Comparison of ENCODE assay signal across 8 cellular contexts in the genomic region with DNA sequence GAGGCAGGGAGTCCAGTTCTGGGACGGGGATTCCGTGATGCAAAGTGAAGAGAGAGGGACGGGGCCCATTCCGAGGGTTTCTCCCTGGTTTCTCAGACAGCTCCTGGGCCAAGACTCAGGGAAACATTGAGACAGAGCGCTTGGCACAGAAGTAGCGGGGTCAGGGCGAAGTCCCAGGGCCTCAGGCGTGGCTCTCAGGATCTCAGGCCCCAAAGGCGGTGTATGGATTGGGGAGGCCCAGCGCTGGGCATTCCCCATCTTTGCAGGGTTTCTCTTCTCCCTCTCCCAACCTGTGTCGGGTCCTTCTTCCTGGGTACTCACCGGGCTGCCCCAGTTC. TPM values are rescaled to one million over a fixed set of nuclear protein-coding genes. Genes with fewer than 3 reads are reported as not detected.
DNase-seq lines count a peak whose midpoint lies in the region; FAIRE-seq and TF ChIP-seq lines count a peak whose summit lies in the region.

No MANE protein-coding gene starts in this region.

- no peaks in the 10 kb centered on the region for H3K79me1 ChIP-seq in trophoblast cell (ENCODE audit: low read length)

- no peak overlapping the region for H2BK5ac ChIP-seq in trophoblast cell (ENCODE audit: low read depth, low read length, poor library complexity)

- H3K4ac ChIP-seq in trophoblast cell (ENCODE audit: low read depth, low read length): no peak overlapping the region

- H3K4me3 Mint-ChIP-seq in Calu3 (ENCODE audit: low read depth, unreplicated experiment): peak overlapping the region; percentile 80
- H3K4me3 Mint-ChIP-seq in activated CD4-positive, alpha-beta memory T cell treated with anti-CD3 and anti-CD28 coated beads for 36 hours: peak overlapping the region; percentile 60

- TF ChIP-seq CTCF in Calu3 (IDR thresholded peaks at IDR 0.05; ENCODE audit: unreplicated experiment) (no peak), left ventricle myocardium inferior (IDR thresholded peaks at IDR 0.05; ENCODE audit: borderline replicate concordance) (no peak)

- H3K4me1 ChIP-seq in left ventricle myocardium inferior (peaks cover 22% of the 10 kb centered on the region), trophoblast cell (ENCODE audit: control insufficient read depth in 1 of 2, insufficient read depth in 2 of 2, low read length in 2 of 2) (peaks cover 2 to 4% of the 10 kb centered on the region in 2 experiments)

- no peak overlapping the region for H2BK12ac ChIP-seq in trophoblast cell (ENCODE audit: low read length)

- H3K4me3 ChIP-seq in left ventricle myocardium inferior: peak overlapping the region; percentile 88
- H3K4me3 ChIP-seq in trophoblast cell (ENCODE audit: low read depth, low read length): no peak overlapping the region

- no peak overlapping the region for H4K8ac ChIP-seq in trophoblast cell (ENCODE audit: low read depth, low read length)

- no peak overlapping the region for H2AFZ ChIP-seq in trophoblast cell (ENCODE audit: insufficient read depth, low read length, poor library complexity)

- no peak overlapping the region for H3K23ac ChIP-seq in trophoblast cell (ENCODE audit: low read length)

- H3K9me3 ChIP-seq in left ventricle myocardium inferior (replicated peaks) (no peaks in the 10 kb centered on the region), trophoblast cell (ENCODE audit: insufficient read depth, low read depth, low read length) (peaks cover 15% of the 10 kb centered on the region)

- H3K18ac ChIP-seq in trophoblast cell (ENCODE audit: low read length): no peak overlapping the region

- H2AK5ac ChIP-seq in trophoblast cell (ENCODE audit: low read length): no peak overlapping the region

- peak overlapping the region; percentile 58 for H3K4me2 ChIP-seq in trophoblast cell (ENCODE audit: low read length)

- no peak overlapping the region for H4K12ac ChIP-seq in trophoblast cell (ENCODE audit: low read depth, low read length)

- H3K27me3 ChIP-seq in left ventricle myocardium inferior (ENCODE audit: low read depth): peaks cover 45% of the 10 kb centered on the region
- peaks cover 25% of the 10 kb centered on the region for H3K27me3 ChIP-seq in trophoblast cell (ENCODE audit: insufficient read depth, low read length)

- H3K36me3 Mint-ChIP-seq in Calu3 (ENCODE audit: insufficient read depth, unreplicated experiment): peaks cover 21% of the 10 kb centered on the region
- H3K36me3 Mint-ChIP-seq in activated CD4-positive, alpha-beta memory T cell treated with anti-CD3 and anti-CD28 coated beads for 36 hours: peaks cover 7% of the 10 kb centered on the region

- FAIRE-seq in RCC 7860 (lab: Jason Lieb, UNC): no peak

- DNase-seq in Calu3 (no peak), left ventricle myocardium inferior (no peak), trophoblast cell (peak in 1 of 2 donors; percentile 7), RCC 7860 (ENCODE audit: low spot score) (no peak), mesenteric fat pad (ENCODE audit: low spot score) (no peak)
- no peak for DNase-seq in activated CD4-positive, alpha-beta memory T cell treated with anti-CD3 and anti-CD28 coated beads for 36 hours
- no peak for DNase-seq in stimulated activated CD4-positive, alpha-beta T cell treated with anti-CD3 and anti-CD28 coated beads, Interleukin-2, amount 100 ng/mL, for 48 hours
- DNase-seq in stimulated activated CD4-positive, alpha-beta T cell treated with anti-CD3 and anti-CD28 coated beads, Interleukin-15, amount 100 ng/mL, for 24 hours: no peak

- BruUV-seq in Calu3 (replicated peaks; lab: Mats Ljungman, UMichigan): no TSS peak

- no CpG with 5 or more reads among the region's 12 CpGs for WGBS in trophoblast cell (ENCODE audit: extremely low coverage, insufficient coverage, insufficient read length)

- no peak overlapping the region for H3K14ac ChIP-seq in trophoblast cell (ENCODE audit: low read length)

- H3K27ac Mint-ChIP-seq in Calu3 (ENCODE audit: unreplicated experiment): peak overlapping the region; percentile 62
- H3K27ac Mint-ChIP-seq in activated CD4-positive, alpha-beta memory T cell treated with anti-CD3 and anti-CD28 coated beads for 36 hours: no peak overlapping the region

- CTCF ChIA-PET in Calu3 (lab: Charles Lee): interaction anchor here (0.6 kb wide), 1 partner anchor 115 kb away, joined by 3 read pairs; no protein-coding TSS in a partner anchor
- CTCF ChIA-PET in activated CD4-positive, alpha-beta memory T cell treated with anti-CD3 and anti-CD28 coated beads for 36 hours (lab: Charles Lee): interaction anchor here (0.6 to 2.4 kb wide), 2 partner anchors 54 to 138 kb away, joined by 3 to 15 read pairs; no protein-coding TSS in a partner anchor

- H3K36me3 ChIP-seq in left ventricle myocardium inferior: no peaks in the 10 kb centered on the region
- H3K36me3 ChIP-seq in trophoblast cell (ENCODE audit: control insufficient read depth in 1 of 2, insufficient read depth in 2 of 2, low read length in 2 of 2): no peaks in the 10 kb centered on the region

- peaks cover 17% of the 10 kb centered on the region for H3K4me1 Mint-ChIP-seq in Calu3 (ENCODE audit: low read depth, unreplicated experiment)
- peaks cover 14% of the 10 kb centered on the region for H3K4me1 Mint-ChIP-seq in activated CD4-positive, alpha-beta memory T cell treated with anti-CD3 and anti-CD28 coated beads for 36 hours (ENCODE audit: low read depth)

- no peak overlapping the region for H3K27ac ChIP-seq in left ventricle myocardium inferior (replicated peaks)
- H3K27ac ChIP-seq in trophoblast cell (ENCODE audit: low read depth, low read length): no peak overlapping the region

- H4K91ac ChIP-seq in trophoblast cell (ENCODE audit: low read depth, low read length): no peak overlapping the region

- no peaks in the 10 kb centered on the region for H3K9me3 Mint-ChIP-seq in Calu3 (ENCODE audit: low read depth, unreplicated experiment)
- peaks cover 8% of the 10 kb centered on the region for H3K9me3 Mint-ChIP-seq in activated CD4-positive, alpha-beta memory T cell treated with anti-CD3 and anti-CD28 coated beads for 36 hours

- POLR2A ChIA-PET in activated CD4-positive, alpha-beta memory T cell treated with anti-CD3 and anti-CD28 coated beads for 36 hours (lab: Charles Lee): interaction anchor here (1.1 kb wide), 1 partner anchor 150 kb away, joined by 3 read pairs; no protein-coding TSS in a partner anchor

- intact Hi-C loops in Calu3 (cut with micrococcal nuclease; ENCODE audit: unreplicated experiment) (no loop called here), left ventricle myocardium inferior (cut with micrococcal nuclease) (no loop called here)
- intact Hi-C loops in activated CD4-positive, alpha-beta memory T cell treated with anti-CD3 and anti-CD28 coated beads for 36 hours (cut with micrococcal nuclease): loop anchor here (2.0 to 5.0 kb wide), 2 partner anchors 34 to 157 kb away; no protein-coding TSS in a partner anchor

- H3K79me2 ChIP-seq in trophoblast cell (ENCODE audit: control insufficient read depth, insufficient read depth, low read length, poor library complexity): no peaks in the 10 kb centered on the region

- no peak overlapping the region for H3K9ac ChIP-seq in trophoblast cell (ENCODE audit: low read length)

- peaks cover 14% of the 10 kb centered on the region for H3K27me3 Mint-ChIP-seq in Calu3 (ENCODE audit: unreplicated experiment)
- H3K27me3 Mint-ChIP-seq in activated CD4-positive, alpha-beta memory T cell treated with anti-CD3 and anti-CD28 coated beads for 36 hours: peaks cover 27% of the 10 kb centered on the region

- no peak overlapping the region for H2BK120ac ChIP-seq in trophoblast cell (ENCODE audit: insufficient read depth, low read length, poor library complexity)

RNA-seq across cellular contexts. Expression of a gene that starts 35.9 kb away (rescaled TPM):
- total RNA-seq in Calu3 (2022) (0.45 and 1.5 TPM in 2 replicates), left ventricle myocardium inferior (not detected), mesenteric fat pad (not detected)
- total RNA-seq in activated CD4-positive, alpha-beta memory T cell treated with anti-CD3 and anti-CD28 coated beads for 36 hours: under 1 TPM; 0.19 to 0.38 TPM
- 3.1 and 3.5 TPM in 2 replicates for polyA plus RNA-seq in trophoblast cell (2013)
